In the genomic region with DNA sequence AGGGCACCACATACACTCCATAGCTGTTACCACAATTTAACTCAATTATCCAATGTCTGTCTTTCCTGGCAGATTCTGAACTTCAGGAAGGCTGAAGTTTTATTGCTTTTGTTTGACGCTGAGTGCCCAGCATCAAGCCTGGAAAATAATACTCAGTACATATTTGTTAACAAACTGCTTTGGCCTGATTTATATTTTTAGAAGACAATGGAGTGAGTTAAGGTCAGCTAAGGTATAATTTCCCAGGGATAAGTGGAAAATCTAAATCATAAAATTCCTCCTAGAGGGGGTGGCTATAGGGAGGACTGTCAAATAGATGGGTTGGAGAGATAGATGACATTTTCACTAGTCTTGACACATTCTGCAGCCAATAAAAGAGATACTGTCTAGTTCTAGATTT, we compare ENCODE assay signal across 20 cellular contexts.
"Had no signal": no experiment of that assay in that cellular context is flagged by ENCODE, and none has a peak within 500 bp of the region (broad histone marks: within the 10 kb centered on the region; RNA-seq: fewer than 3 reads in every experiment).

No MANE protein-coding gene starts in this region.

- ATAC-seq: naive thymus-derived CD8-positive, alpha-beta T cell; pancreas; right cardiac atrium; sciatic nerve; stimulated activated naive CD8-positive, alpha-beta T cell treated with anti-CD3 and anti-CD28 coated beads, Interleukin-15, amount 100 ng/mL, for 72 hours had no signal

- H3K79me2 ChIP-seq: hepatocyte had no signal

- H3K27me3 ChIP-seq: hepatocyte, pancreas, tibial nerve had no signal

- H3K36me3 ChIP-seq: left ventricle myocardium inferior, pancreas, prostate gland, tibial nerve had no signal

- H3K4me3 ChIP-seq: hepatocyte, left ventricle myocardium inferior, pancreas, prostate gland, skin epidermis, tibial nerve had no signal

- H3K4me1 ChIP-seq: pancreas, prostate gland had no signal

- H3K4me2 ChIP-seq: hepatocyte had no signal

- H2AFZ ChIP-seq: hepatocyte had no signal

- H3K27ac ChIP-seq: hepatocyte, left ventricle myocardium inferior, pancreas, prostate gland, tibial nerve had no signal

- DNase-seq: islet precursor cell; left ventricle myocardium inferior; naive thymus-derived CD8-positive, alpha-beta T cell; nucleus accumbens; pancreas; posterior cingulate gyrus; retina; right cardiac atrium; stimulated activated CD4-positive, alpha-beta T cell treated with anti-CD3 and anti-CD28 coated beads, Interleukin-12 subunit alpha, Interleukin-12 subunit beta, amount 100 ng/mL, for 4 hours; stimulated activated CD4-positive, alpha-beta T cell treated with anti-CD3 and anti-CD28 coated beads, Interleukin-15, amount 100 ng/mL, for 24 hours; stimulated activated CD4-positive, alpha-beta T cell treated with anti-CD3 and anti-CD28 coated beads, Interleukin-2, amount 100 ng/mL, for 24 hours; stimulated activated CD4-positive, alpha-beta T cell treated with anti-CD3 and anti-CD28 coated beads, Interleukin-4, amount 100 ng/mL, for 1 hour; stimulated activated naive CD4-positive, alpha-beta T cell; stimulated activated naive CD8-positive, alpha-beta T cell treated with anti-CD3 and anti-CD28 coated beads, Interleukin-15, amount 100 ng/mL, for 72 hours; substantia nigra had no signal

- H3K9me3 ChIP-seq: left ventricle myocardium inferior, pancreas, prostate gland, tibial nerve had no signal
